ENCODE assay signal across 12 cellular contexts in the genomic region with DNA sequence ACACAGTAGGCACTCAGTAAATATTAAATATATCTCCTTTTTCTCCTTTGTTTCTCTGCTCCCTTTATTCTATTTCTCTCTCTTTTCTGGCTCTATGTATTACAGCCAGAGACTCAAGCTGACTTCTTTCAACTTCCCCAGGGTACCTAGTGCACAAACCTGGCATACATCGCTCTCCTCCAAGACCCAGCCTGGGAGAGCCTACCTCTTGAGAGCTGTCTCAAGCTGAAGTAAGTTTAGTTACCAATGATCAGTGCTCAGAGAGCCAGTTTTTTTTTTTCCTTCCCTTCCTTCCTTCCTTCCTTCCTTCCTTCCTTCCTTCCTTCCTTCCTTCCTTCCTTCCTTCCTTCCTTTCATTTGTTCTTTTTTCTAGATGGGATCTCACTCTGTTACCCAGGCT. TPM values are rescaled to one million over a fixed set of nuclear protein-coding genes. Genes with fewer than 3 reads are reported as not detected.
"Had no signal": no experiment of that assay in that cellular context is flagged by ENCODE, and none has a peak within 500 bp of the region (broad histone marks: within the 10 kb centered on the region; RNA-seq: fewer than 3 reads in every experiment).

No MANE protein-coding gene starts in this region.

- DNase-seq: GM23248, GOT3, H7, KBM-7 had no signal

- ATAC-seq: HCT116, HepG2 had no signal

- H3K9me3 Mint-ChIP-seq: IgD-negative memory B cell had no signal

- H3K9me3 ChIP-seq: HAP-1 had no signal

- H3K36me3 ChIP-seq: HAP-1 had no signal

- H3K4me1 Mint-ChIP-seq: IgD-negative memory B cell had no signal

- H3K9ac ChIP-seq: GM23248, KMS-11 had no signal

- H3K27ac Mint-ChIP-seq: IgD-negative memory B cell had no signal

- H3K4me3 ChIP-seq: GM23248, HAP-1 had no signal

- H3K4me1 ChIP-seq: HAP-1 had no signal

- H3K36me3 Mint-ChIP-seq: IgD-negative memory B cell had no signal

- H3K27ac ChIP-seq: GM23248, HL-60, KMS-11 had no signal

RNA-seq across cellular contexts. Expression of gene SPACA3, which starts 43.9 kb away (rescaled TPM):
- total RNA-seq: GM23248, H4, H7, HepG2, HT1080 had no signal
